ENCODE assay signal across 10 cellular contexts in genomic region chr7:101862280-101863220, GRCh38. TPM values are rescaled to one million over a fixed set of nuclear protein-coding genes. Genes with fewer than 3 reads are reported as not detected.
DNase-seq lines count a peak whose midpoint lies in the region; ATAC-seq, FAIRE-seq and TF ChIP-seq lines count a peak whose summit lies in the region.
"Had no signal": no experiment of that assay in that cellular context is flagged by ENCODE, and none has a peak within 500 bp of the region (broad histone marks: within the 10 kb centered on the region; RNA-seq: fewer than 3 reads in every experiment).

No MANE protein-coding gene starts in this region.

- H3K4me1 ChIP-seq in GM23338 (ENCODE audit: insufficient read depth) (peaks cover 66% of the 10 kb centered on the region), fibroblast of lung (ENCODE audit: control insufficient read depth, extremely low read depth, insufficient read depth, low read length) (peaks cover under 1% of the 10 kb centered on the region), neural progenitor cell (peaks cover 23% of the 10 kb centered on the region)

- H3K9ac ChIP-seq in fibroblast of lung (ENCODE audit: insufficient read depth, low read length) = no peak overlapping the region
- no peak overlapping the region for H3K9ac ChIP-seq in neural progenitor cell

- peaks cover 97% of the 10 kb centered on the region for H3K79me2 ChIP-seq in GM23338 (replicated peaks; ENCODE audit: insufficient read depth)
- peaks cover 22% of the 10 kb centered on the region for H3K79me2 ChIP-seq in fibroblast of lung (ENCODE audit: control insufficient read depth, insufficient read depth, low read length)
- H3K79me2 ChIP-seq in neural progenitor cell (ENCODE audit: low read depth) = peaks cover 100% of the 10 kb centered on the region

- no peak overlapping the region for H3K4me3 Mint-ChIP-seq in GM23338
- no peak overlapping the region for H3K4me3 Mint-ChIP-seq in neural progenitor cell
- H3K4me3 Mint-ChIP-seq: effector memory CD8-positive, alpha-beta T cell had no signal

- H3K9me3 ChIP-seq in fibroblast of lung (ENCODE audit: control insufficient read depth, insufficient read depth, low read depth, low read length) (no peaks in the 10 kb centered on the region), neural progenitor cell (ENCODE audit: low read depth) (no peaks in the 10 kb centered on the region)
- H3K9me3 ChIP-seq: ascending aorta had no signal

- no peaks in the 10 kb centered on the region for H3K27me3 ChIP-seq in GM23338 (ENCODE audit: insufficient read depth)
- H3K27me3 ChIP-seq in fibroblast of lung (ENCODE audit: control insufficient read depth, insufficient read depth, low read length) = no peaks in the 10 kb centered on the region
- no peaks in the 10 kb centered on the region for H3K27me3 ChIP-seq in neural progenitor cell
- H3K27me3 ChIP-seq: ascending aorta had no signal

- peaks cover 9% of the 10 kb centered on the region; the same call in 2 of the 3 replicates for H3K36me3 Mint-ChIP-seq in GM23338 (ENCODE audit: low read depth)
- H3K36me3 Mint-ChIP-seq in neural progenitor cell = peaks cover 8% of the 10 kb centered on the region

- H3F3A ChIP-seq in GM23338 (replicated peaks; ENCODE audit: low read depth) (peaks cover 9% of the 10 kb centered on the region; the same call in 1 of the 2 replicates), neural progenitor cell (ENCODE audit: low read depth) (no peaks in the 10 kb centered on the region)

- peak overlapping the region; percentile 81 for H3K4me2 ChIP-seq in GM23338
- no peak overlapping the region for H3K4me2 ChIP-seq in fibroblast of lung (ENCODE audit: extremely low read depth, insufficient read depth, low read length)
- H3K4me2 ChIP-seq in neural progenitor cell = peak overlapping the region; percentile 1

- TF ChIP-seq CTCF in GM23338 (conservative IDR thresholded peaks at IDR 0.05; ENCODE audit: low read depth in 2 of 2) (no peak), fibroblast of lung (conservative IDR thresholded peaks at IDR 0.05 in 1 of 2, IDR thresholded peaks at IDR 0.05 in 1 of 2; ENCODE audit: low read depth in 1 of 2, low read length in 2 of 2) (no peak), neural progenitor cell (IDR thresholded peaks at IDR 0.05) (no peak), D721Med (IDR thresholded peaks at IDR 0.05; ENCODE audit: insufficient read depth, missing control alignments) (no peak)

- H3K4me3 ChIP-seq in GM23338 (no peak overlapping the region), fibroblast of lung (replicated peaks in 1 of 4; ENCODE audit: control extremely low read depth in 1 of 4, insufficient read depth in 1 of 4, low read depth in 3 of 4, low read length in 4 of 4) (no peak overlapping the region), neural progenitor cell (no peak overlapping the region)
- H3K4me3 ChIP-seq: ascending aorta had no signal

- no peak for TF ChIP-seq POLR2A in erythroblast (IDR thresholded peaks at IDR 0.05; ENCODE audit: low read length)

- H3K27me3 Mint-ChIP-seq in GM23338 (ENCODE audit: insufficient read depth, low read depth, poor library complexity) (peaks cover 13% of the 10 kb centered on the region), neural progenitor cell (ENCODE audit: insufficient read depth, low read depth) (no peaks in the 10 kb centered on the region)
- H3K27me3 Mint-ChIP-seq: effector memory CD8-positive, alpha-beta T cell had no signal

- H4K20me1 ChIP-seq in GM23338 (replicated peaks; ENCODE audit: insufficient read depth) = peaks cover 33% of the 10 kb centered on the region
- no peaks in the 10 kb centered on the region for H4K20me1 ChIP-seq in fibroblast of lung (ENCODE audit: control insufficient read depth, extremely low read depth, insufficient read depth, low read length)
- H4K20me1 ChIP-seq in neural progenitor cell (ENCODE audit: low read depth) = peaks cover 99% of the 10 kb centered on the region

- H3K27ac Mint-ChIP-seq in GM23338 (peak overlapping the region; percentile 90), neural progenitor cell (no peak overlapping the region)
- H3K27ac Mint-ChIP-seq: effector memory CD8-positive, alpha-beta T cell had no signal

- H3K9me3 Mint-ChIP-seq in GM23338 (no peaks in the 10 kb centered on the region), neural progenitor cell (no peaks in the 10 kb centered on the region)
- H3K9me3 Mint-ChIP-seq: effector memory CD8-positive, alpha-beta T cell had no signal

- H3K27ac ChIP-seq in GM23338 (ENCODE audit: low read depth) = peak overlapping the region; percentile 98
- H3K27ac ChIP-seq in fibroblast of lung (ENCODE audit: insufficient read depth, low read length) = no peak overlapping the region
- H3K27ac ChIP-seq in neural progenitor cell = no peak overlapping the region
- H3K27ac ChIP-seq: ascending aorta had no signal

- H3K36me3 ChIP-seq in GM23338 (ENCODE audit: insufficient read depth) (no peaks in the 10 kb centered on the region), fibroblast of lung (ENCODE audit: control insufficient read depth, insufficient read depth, low read length) (no peaks in the 10 kb centered on the region), neural progenitor cell (peaks cover 4% of the 10 kb centered on the region)
- H3K36me3 ChIP-seq: ascending aorta had no signal

- FAIRE-seq in D721Med (lab: Jason Lieb, UNC) = no peak

- H3K4me1 Mint-ChIP-seq in GM23338 (peaks cover 65% of the 10 kb centered on the region), neural progenitor cell (peaks cover 47% of the 10 kb centered on the region)

- peak; percentile 68 for ATAC-seq in GM23338
- ATAC-seq: effector memory CD8-positive, alpha-beta T cell had no signal

- DNase-seq in GM23338 (ENCODE audit: low spot score) (peak; percentile 60), NCI-H2107 treated with DMSO at 0.1 percent for 48 hours (lab: John Stamatoyannopoulos, UW; ENCODE audit: unreplicated experiment) (peak; percentile 43), fibroblast of lung (ENCODE audit: low read depth in 2 of 2) (peak; percentile 19 to 34), neural progenitor cell (ENCODE audit: low spot score) (peak; percentile 51), erythroblast (lab: John Stamatoyannopoulos, UW) (no peak), D721Med (ENCODE audit: insufficient read length, low spot score) (no peak)
- DNase-seq in stimulated activated CD4-positive, alpha-beta T cell treated with anti-CD3 and anti-CD28 coated beads, Interleukin-2, amount 100 ng/mL, for 24 hours = no peak
- DNase-seq: effector memory CD8-positive, alpha-beta T cell; NCI-H1417 treated with DMSO at 0.1 percent for 48 hours had no signal

- H2AFZ ChIP-seq in GM23338 = no peak overlapping the region
- no peak overlapping the region for H2AFZ ChIP-seq in fibroblast of lung (ENCODE audit: low read length)
- H2AFZ ChIP-seq in neural progenitor cell (replicated peaks) = no peak overlapping the region

- no peaks in the 10 kb centered on the region for H3K9me2 ChIP-seq in GM23338 (ENCODE audit: insufficient read depth)

TF ChIP-seq in GM23338, 12 proteins besides CTCF, POLR2A, EP300 and RAD21 (continues in another document):
- TF ChIP-seq REST (IDR thresholded peaks at IDR 0.05; ENCODE audit: unreplicated experiment) (no peak), NANOG (IDR thresholded peaks at IDR 0.05; ENCODE audit: borderline replicate concordance) (no peak)

RNA-seq across cellular contexts. Expression of gene CUX1, which starts 45.1 kb away (rescaled TPM):
- total RNA-seq in GM23338 (2014; rRNA removed; shearing (Covaris generic)) = 41.4 and 64.0 TPM in 2 replicates
- polyA plus RNA-seq in GM23338 (2016; fragmentation: Nextera tagmentation; extraction: Ambion mirVana) (40.1 and 49.9 TPM in 2 replicates), fibroblast of lung (19.2 and 22.7 TPM in 2 replicates)
- total RNA-seq in fibroblast of lung (36.0 and 38.1 TPM in 2 replicates), neural progenitor cell (ENCODE audit: low replicate concordance) (49.1 and 66.4 TPM in 2 replicates)
- 25.6 and 29.8 TPM in 2 replicates for polyA plus RNA-seq in fibroblast of lung (2012)
- 26.2 and 27.7 TPM in 2 replicates for polyA minus RNA-seq in fibroblast of lung (ENCODE audit: low replicate concordance)

Comparison
In these comparisons a context has a peak if more than half of its experiments do, and no peak if none do; other contexts are left out.
1. DNase-seq: peak in GM23338 (single experiment), NCI-H2107 treated with DMSO at 0.1 percent for 48 hours (single experiment), fibroblast of lung (2 of 2) and neural progenitor cell (single experiment); none in stimulated activated CD4-positive, alpha-beta T cell treated with anti-CD3 and anti-CD28 coated beads, Interleukin-2, amount 100 ng/mL, for 24 hours (0 of 2), erythroblast (0 of 2) and D721Med (single experiment).